ENCODE assay signal across 24 cellular contexts in the genomic region with DNA sequence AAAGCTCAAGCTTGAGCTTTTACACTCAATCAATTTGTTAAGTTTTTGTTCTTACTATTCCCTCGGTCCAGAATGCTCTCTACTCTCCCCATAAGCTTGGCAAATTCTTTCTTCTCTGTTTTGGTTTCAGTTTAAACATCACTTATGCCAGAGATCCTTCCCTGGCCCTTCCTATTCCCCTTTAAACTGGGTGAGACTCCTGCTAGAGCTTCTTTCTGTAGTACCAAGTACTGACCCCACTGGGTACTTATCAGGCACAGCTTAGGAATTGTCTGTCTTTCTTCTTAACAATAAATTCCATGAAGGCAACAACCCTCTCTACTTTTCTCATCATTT.
DNase-seq lines count a peak whose midpoint lies in the region; ATAC-seq and TF ChIP-seq lines count a peak whose summit lies in the region.
"Had no signal": no experiment of that assay in that cellular context is flagged by ENCODE, and none has a peak within 500 bp of the region (broad histone marks: within the 10 kb centered on the region; RNA-seq: fewer than 3 reads in every experiment).

No MANE protein-coding gene starts in this region.

- in situ Hi-C loops in G401 (cut with HindIII; ENCODE audit: low sequenced_read_pairs), result no loop called here

- no peaks in the 10 kb centered on the region for H3K79me2 ChIP-seq in parathyroid adenoma

- TF ChIP-seq POLR2A in heart left ventricle (IDR thresholded peaks at IDR 0.05) (no peak), gastroesophageal sphincter (IDR thresholded peaks at IDR 0.05) (no peak), upper lobe of left lung (IDR thresholded peaks at IDR 0.05) (no peak)

- no peaks in the 10 kb centered on the region for H3K36me3 ChIP-seq in heart left ventricle
- no peaks in the 10 kb centered on the region for H3K36me3 ChIP-seq in gastroesophageal sphincter
- no peaks in the 10 kb centered on the region for H3K36me3 ChIP-seq in parathyroid adenoma (ENCODE audit: control insufficient read depth, insufficient read depth, low read length)
- H3K36me3 ChIP-seq in upper lobe of left lung, result no peaks in the 10 kb centered on the region
- H3K36me3 ChIP-seq: BLaER1, MG63, WERI-Rb-1 had no signal

- H3K27ac ChIP-seq in heart left ventricle, result peak overlapping the region in 11 of 12 donors; percentile 4 to 73 (median 51)
- peak overlapping the region; percentile 29 to 56 (median 46) for H3K27ac ChIP-seq in gastroesophageal sphincter
- H3K27ac ChIP-seq in parathyroid adenoma, result peak overlapping the region; percentile 34
- peak overlapping the region in 3 of 4 donors; percentile 28 to 60 (median 54) for H3K27ac ChIP-seq in upper lobe of left lung
- H3K27ac ChIP-seq: BLaER1, WERI-Rb-1 had no signal

- H3K4me1 ChIP-seq in heart left ventricle (peaks cover 0 to 50% (median 19%) of the 10 kb centered on the region in 12 donors), gastroesophageal sphincter (peaks cover 4 to 20% (median 4%) of the 10 kb centered on the region in 3 donors), parathyroid adenoma (peaks cover 8% of the 10 kb centered on the region), upper lobe of left lung (peaks cover 0 to 7% (median 2%) of the 10 kb centered on the region in 4 donors)
- H3K4me1 ChIP-seq: BLaER1 had no signal

- no peak overlapping the region for H3K4me2 ChIP-seq in parathyroid adenoma (ENCODE audit: low read length)
- H3K4me2 ChIP-seq: BLaER1, GM23338 had no signal

- intact Hi-C loops in heart left ventricle (cut with DNase I), result loop anchor here in 3 of 10 donors (5.0 to 10.0 kb wide), 4 partner anchors 45 to 82 kb away; no protein-coding TSS in a partner anchor
- intact Hi-C loops in Right ventricle myocardium superior (cut with DNase I), result no loop called here

- H3K27me3 ChIP-seq in heart left ventricle (no peaks in the 10 kb centered on the region), gastroesophageal sphincter (no peaks in the 10 kb centered on the region), parathyroid adenoma (ENCODE audit: control insufficient read depth, insufficient read depth, low read length) (no peaks in the 10 kb centered on the region), upper lobe of left lung (no peaks in the 10 kb centered on the region)
- H3K27me3 ChIP-seq: BLaER1, MG63 had no signal

- peak overlapping the region; percentile 40 for H2AFZ ChIP-seq in parathyroid adenoma
- H2AFZ ChIP-seq: GM23338 had no signal

- no peaks in the 10 kb centered on the region for H3K9me3 ChIP-seq in heart left ventricle
- H3K9me3 ChIP-seq in gastroesophageal sphincter, result no peaks in the 10 kb centered on the region
- no peaks in the 10 kb centered on the region for H3K9me3 ChIP-seq in parathyroid adenoma (ENCODE audit: control insufficient read depth, low read length)
- H3K9me3 ChIP-seq in upper lobe of left lung, result no peaks in the 10 kb centered on the region
- H3K9me3 ChIP-seq: BLaER1, MG63 had no signal

- H3K4me3 ChIP-seq in heart left ventricle, result no peak overlapping the region
- peak overlapping the region in 1 of 2 donors; percentile 12 for H3K4me3 ChIP-seq in gastroesophageal sphincter
- H3K4me3 ChIP-seq in parathyroid adenoma (ENCODE audit: low read depth, low read length), result no peak overlapping the region
- H3K4me3 ChIP-seq in upper lobe of left lung, result no peak overlapping the region
- H3K4me3 ChIP-seq: BLaER1, GM23338, MG63 had no signal

- TF ChIP-seq CTCF in heart left ventricle (IDR thresholded peaks at IDR 0.05), result no peak
- no peak for TF ChIP-seq CTCF in gastroesophageal sphincter (IDR thresholded peaks at IDR 0.05)
- TF ChIP-seq CTCF in parathyroid adenoma (IDR thresholded peaks at IDR 0.05), result no peak
- TF ChIP-seq CTCF in upper lobe of left lung (IDR thresholded peaks at IDR 0.05), result no peak

- no peak overlapping the region for H3K9ac ChIP-seq in parathyroid adenoma
- H3K9ac ChIP-seq: BLaER1 had no signal

- ATAC-seq in heart left ventricle (peak in 2 of 4 donors; percentile 15 to 27), Right ventricle myocardium superior (ENCODE audit: poor library complexity) (no peak), gastroesophageal sphincter (peak; percentile 20), upper lobe of left lung (ENCODE audit: low FRiP score in 2 of 2) (no peak), GM21447 (IDR thresholded peaks at IDR 0.05; ENCODE audit: unreplicated experiment) (no peak), HG03520 (IDR thresholded peaks at IDR 0.05; ENCODE audit: unreplicated experiment) (no peak)
- ATAC-seq: GM23338; stimulated activated naive B cell treated with anti-CD40 and anti-IgM and Interleukin-4, amounts not matched to agents 10 μg/mL and 1 μg/mL and 100 μg/mL, for 72 hours; T-helper 17 cell had no signal

- no peak for DNase-seq in heart left ventricle
- DNase-seq in Right ventricle myocardium superior, result no peak
- no peak for DNase-seq in upper lobe of left lung
- DNase-seq in G401 (ENCODE audit: low spot score), result no peak
- DNase-seq: activated CD4-positive, alpha-beta memory T cell treated with anti-CD3 and anti-CD28 coated beads for 36 hours; activated naive CD4-positive, alpha-beta T cell treated with anti-CD3 and anti-CD28 coated beads for 36 hours; Calu3; cortex of kidney; hypothalamus; IMR-90; MG63; midbrain; NCI-H1694; NCI-H82; SIG-M5; stimulated activated naive B cell treated with anti-CD40 and anti-IgM and Interleukin-4, amounts not matched to agents 10 μg/mL and 1 μg/mL and 100 μg/mL, for 72 hours; T-helper 17 cell; WERI-Rb-1 had no signal

- TF ChIP-seq EP300 in gastroesophageal sphincter (IDR thresholded peaks at IDR 0.05) (no peak), upper lobe of left lung (IDR thresholded peaks at IDR 0.05) (no peak)

- WGBS in heart left ventricle, 4 donors, result 57 to 70% (median 66%) methylated on average over 1 of the region's 1 CpG
- 0 to 31% methylated on average over 1 of the region's 1 CpG for WGBS in gastroesophageal sphincter (ENCODE audit: low coverage in 1 of 2), 2 donors
- WGBS in upper lobe of left lung, 2 donors, result 43 to 55% methylated on average over 1 of the region's 1 CpG
